1 cellular context compared by ENCODE assay signal in genomic region chr12:210277-211141, GRCh38.
A peak's percentile ranks its signal among the peaks of the same experiment; 100 is the strongest.
TF ChIP-seq lines count a peak whose summit lies in the region.

No MANE protein-coding gene starts in this region.

TF ChIP-seq in HepG2, 621 proteins besides CTCF, POLR2A, EP300 and RAD21 (continued from another document and continues in another):
- TF ChIP-seq ZBTB26 (CRISPR knock-in tag; IDR thresholded peaks at IDR 0.05; ENCODE audit: borderline replicate concordance) (peak; percentile 94), IRX3 (CRISPR knock-in tag; IDR thresholded peaks at IDR 0.05; ENCODE audit: borderline replicate concordance, low read depth) (peak; percentile 90; the same call in 1 of the 2 replicates), ZNF33B (CRISPR knock-in tag; IDR thresholded peaks at IDR 0.05) (no peak), PBX3 (CRISPR knock-in tag; IDR thresholded peaks at IDR 0.05; ENCODE audit: borderline replicate concordance) (no peak), EHMT2 (IDR thresholded peaks at IDR 0.05; ENCODE audit: borderline replicate concordance, low read depth, low read length) (no peak), ATF1 (CRISPR knock-in tag; IDR thresholded peaks at IDR 0.05) (peak; percentile 76), LCORL (IDR thresholded peaks at IDR 0.05) (no peak), LCORL (CRISPR knock-in tag; IDR thresholded peaks at IDR 0.05) (peak; percentile 98), ETS1 (CRISPR knock-in tag; IDR thresholded peaks at IDR 0.05) (no peak), ZNF749 (CRISPR knock-in tag; IDR thresholded peaks at IDR 0.05; ENCODE audit: borderline replicate concordance) (0 out of 2 replicates have a peak, but pooled peaks have one; percentile 38), KDM6A (CRISPR knock-in tag; IDR thresholded peaks at IDR 0.05; ENCODE audit: low read depth) (peak; percentile 98), BCL6 (CRISPR knock-in tag; IDR thresholded peaks at IDR 0.05) (peak; percentile 100), AGO2 (optimal IDR thresholded peaks at IDR 0.05; ENCODE audit: low read depth, low read length) (no peak), ZBTB25 (CRISPR knock-in tag; IDR thresholded peaks at IDR 0.05) (peak; percentile 79; the same call in 1 of the 2 replicates), THRA (CRISPR knock-in tag; IDR thresholded peaks at IDR 0.05; ENCODE audit: borderline replicate concordance) (peak; percentile 98), GABPA (IDR thresholded peaks at IDR 0.05; ENCODE audit: low read depth, low read length) (no peak), GABPA (CRISPR knock-in tag; IDR thresholded peaks at IDR 0.05; ENCODE audit: low read depth) (peak; percentile 42; the same call in 1 of the 2 replicates), MAX (IDR thresholded peaks at IDR 0.05) (peak; percentile 93), HMGA1 (CRISPR knock-in tag; conservative IDR thresholded peaks at IDR 0.05) (no peak), ZNF598 (CRISPR knock-in tag; IDR thresholded peaks at IDR 0.05; ENCODE audit: borderline replicate concordance) (0 out of 2 replicates have a peak, but pooled peaks have one; percentile 54), PAX8 (CRISPR knock-in tag; IDR thresholded peaks at IDR 0.05; ENCODE audit: borderline replicate concordance) (0 out of 2 replicates have a peak, but pooled peaks have one; percentile 69), ZC3H4 (CRISPR knock-in tag; IDR thresholded peaks at IDR 0.05; ENCODE audit: borderline replicate concordance) (no peak), ZSCAN25 (CRISPR knock-in tag; IDR thresholded peaks at IDR 0.05) (peak; percentile 74), ZNF512 (CRISPR knock-in tag; IDR thresholded peaks at IDR 0.05) (no peak), ZFP41 (CRISPR knock-in tag; IDR thresholded peaks at IDR 0.05; ENCODE audit: borderline replicate concordance) (no peak), ZFP36 (IDR thresholded peaks at IDR 0.05; ENCODE audit: borderline replicate concordance, low read depth, low read length, partially characterized antibody) (no peak), SCMH1 (CRISPR knock-in tag; IDR thresholded peaks at IDR 0.05; ENCODE audit: borderline replicate concordance) (no peak), NR2F2 (IDR thresholded peaks at IDR 0.05; ENCODE audit: borderline replicate concordance, low read depth) (peak; percentile 100), MXD4 (CRISPR knock-in tag; IDR thresholded peaks at IDR 0.05) (peak; percentile 84; the same call in 1 of the 2 replicates), MEF2D (CRISPR knock-in tag; IDR thresholded peaks at IDR 0.05) (peak; percentile 94), ZNF234 (CRISPR knock-in tag; conservative IDR thresholded peaks at IDR 0.05) (no peak), PCBP1 (IDR thresholded peaks at IDR 0.05; ENCODE audit: borderline replicate concordance, low read depth, low read length) (no peak), ZNF414 (CRISPR knock-in tag; IDR thresholded peaks at IDR 0.05) (peak; percentile 99), CENPT (CRISPR knock-in tag; IDR thresholded peaks at IDR 0.05; ENCODE audit: low read depth) (no peak), HDAC6 (IDR thresholded peaks at IDR 0.05; ENCODE audit: low read depth, low read length) (no peak), MED13 (CRISPR knock-in tag; IDR thresholded peaks at IDR 0.05) (peak; percentile 74; the same call in 1 of the 2 replicates), ZNF510 (CRISPR knock-in tag; IDR thresholded peaks at IDR 0.05; ENCODE audit: low read depth) (peak; percentile 77; the same call in 1 of the 2 replicates), JDP2 (CRISPR knock-in tag; IDR thresholded peaks at IDR 0.05; ENCODE audit: borderline replicate concordance) (peak; percentile 90; the same call in 1 of the 2 replicates), MLLT10 (CRISPR knock-in tag; IDR thresholded peaks at IDR 0.05) (no peak), ZNF317 (CRISPR knock-in tag; IDR thresholded peaks at IDR 0.05) (peak; percentile 95), ZNF615 (CRISPR knock-in tag; IDR thresholded peaks at IDR 0.05; ENCODE audit: borderline replicate concordance) (no peak), KAT7 (CRISPR knock-in tag; IDR thresholded peaks at IDR 0.05; ENCODE audit: borderline replicate concordance) (peak; percentile 75; the same call in 1 of the 2 replicates), IRF9 (CRISPR knock-in tag; IDR thresholded peaks at IDR 0.05; ENCODE audit: borderline replicate concordance) (peak; percentile 95), CBX2 (IDR thresholded peaks at IDR 0.05; ENCODE audit: low read depth, low read length) (no peak), CBX2 (CRISPR knock-in tag; IDR thresholded peaks at IDR 0.05; ENCODE audit: low read depth) (peak; percentile 97), NR1H2 (CRISPR knock-in tag; IDR thresholded peaks at IDR 0.05; ENCODE audit: borderline replicate concordance, low read depth) (peak; percentile 77; the same call in 1 of the 2 replicates), SMC3 (IDR thresholded peaks at IDR 0.05; ENCODE audit: low read length) (no peak), JUNB (CRISPR knock-in tag; IDR thresholded peaks at IDR 0.05; ENCODE audit: borderline replicate concordance) (peak; percentile 77; the same call in 1 of the 2 replicates), ZBTB46 (CRISPR knock-in tag; IDR thresholded peaks at IDR 0.05; ENCODE audit: borderline replicate concordance) (peak; percentile 79; the same call in 1 of the 2 replicates), BHLHE40 (IDR thresholded peaks at IDR 0.05; ENCODE audit: low read length) (peak; percentile 92), SRSF1 (optimal IDR thresholded peaks at IDR 0.05; ENCODE audit: low read depth, low read length) (no peak), ZNF280D (CRISPR knock-in tag; IDR thresholded peaks at IDR 0.05) (peak; percentile 95)
